8 cellular contexts compared by ENCODE assay signal in the genomic region with DNA sequence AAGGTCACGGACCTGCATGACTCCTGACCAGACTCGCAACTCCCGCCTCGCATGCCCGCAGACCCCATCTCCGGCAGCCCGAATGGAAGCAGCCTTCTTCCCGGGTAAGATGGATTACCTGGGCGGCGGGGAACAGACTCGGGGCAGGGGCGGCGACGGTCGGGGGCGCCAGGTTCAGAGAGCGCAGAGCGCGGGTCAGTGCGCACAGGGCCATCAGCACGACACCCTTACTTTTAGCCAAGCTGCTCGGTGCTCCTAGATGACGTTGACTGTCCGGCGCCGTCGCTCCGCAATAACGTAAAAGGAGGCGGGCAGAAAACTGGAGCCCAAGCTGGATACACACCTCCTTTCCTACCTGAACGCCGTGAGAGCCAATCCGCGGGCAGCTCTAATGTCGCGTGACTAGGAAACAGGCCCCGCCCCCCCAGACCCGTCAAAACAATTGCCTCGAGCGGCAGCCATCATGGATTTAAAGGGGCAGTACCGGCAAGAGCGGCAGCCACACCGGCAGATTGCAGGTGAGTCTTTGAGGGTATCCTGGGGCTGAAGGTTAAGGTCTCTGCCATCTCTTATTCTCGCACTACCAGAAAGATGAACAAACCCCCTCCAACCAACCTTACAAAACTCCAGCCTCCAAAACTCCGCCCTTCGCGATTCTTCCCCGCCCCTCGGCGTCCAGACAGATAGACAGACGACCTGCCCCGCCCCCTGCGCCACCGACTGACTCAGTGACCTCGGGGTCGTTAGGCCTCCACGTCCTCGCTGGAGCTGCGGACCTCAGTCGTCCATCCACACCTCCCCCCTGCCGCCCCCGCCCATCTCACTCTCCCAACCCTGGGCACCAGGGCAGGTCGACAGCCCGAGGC. TPM values are rescaled to one million over a fixed set of nuclear protein-coding genes. Genes with fewer than 3 reads are reported as not detected.
A peak's percentile ranks its signal among the peaks of the same experiment; 100 is the strongest.
DNase-seq lines count a peak whose midpoint lies in the region; ATAC-seq and TF ChIP-seq lines count a peak whose summit lies in the region.

Gene KLC4, plus strand, starts transcription at position 464 of the 866 bp plus-strand sequence. CDS start 1,705 bp downstream, outside the sequence.
Gene MRPL2, minus strand, starts transcription at position 267 of the 866 bp plus-strand sequence. Its CDS starts 53 bp downstream, at position 214.

- H2BK120ac ChIP-seq in trophoblast cell (ENCODE audit: insufficient read depth, low read length, poor library complexity) = peak within 1 kb of the TSS; percentile 65

- H3K36me3 ChIP-seq in trophoblast cell (ENCODE audit: control insufficient read depth in 1 of 2, insufficient read depth in 2 of 2, low read length in 2 of 2) (peaks cover 7 to 14% of the 10 kb centered on the region in 2 experiments), transverse colon (peaks cover 0 to 4% (median 0%) of the 10 kb centered on the region in 4 donors)

- 0% methylated on average over 64 of the region's 64 CpGs for WGBS in adipose tissue, 3 donors
- no CpG with 5 or more reads among the region's 64 CpGs for WGBS in trophoblast cell (ENCODE audit: extremely low coverage, insufficient coverage, insufficient read length)
- WGBS in transverse colon (ENCODE audit: low coverage in 1 of 2), 2 donors = 1% methylated on average over 52 of the region's 64 CpGs; no CpG with 5 or more reads in 1 of the 2 donors

- peaks cover 15 to 23% of the 10 kb centered on the region in 2 experiments for H3K4me1 ChIP-seq in trophoblast cell (ENCODE audit: control insufficient read depth in 1 of 2, insufficient read depth in 2 of 2, low read length in 2 of 2)
- peaks cover 17 to 35% (median 29%) of the 10 kb centered on the region in 4 donors for H3K4me1 ChIP-seq in transverse colon

- peak within 1 kb of the TSS; percentile 96 for H3K4ac ChIP-seq in trophoblast cell (ENCODE audit: low read depth, low read length)

- intact Hi-C loops in cardiac septum (cut with DNase I) = loop anchor here (1.0 kb wide), 1 partner anchor 46 kb away; the partner anchor contains the start of gene MEA1
- intact Hi-C loops in transverse colon (cut with DNase I; ENCODE audit: low total_unique reads) = no loop called here

- H3K9ac ChIP-seq in trophoblast cell (ENCODE audit: low read length) = peak within 1 kb of the TSS; percentile 98

- H3K27ac ChIP-seq in adipose tissue (ENCODE audit: low read depth, low read length) (no peak within 1 kb of the TSS), trophoblast cell (ENCODE audit: low read depth, low read length) (peak within 1 kb of the TSS; percentile 90), transverse colon (peak within 1 kb of the TSS; percentile 89 to 95 (median 92))

- H3K27me3 ChIP-seq in trophoblast cell (ENCODE audit: insufficient read depth, low read length) (no peaks in the 10 kb centered on the region), transverse colon (no peaks in the 10 kb centered on the region)

- peak within 1 kb of the TSS; percentile 85 for H2AK5ac ChIP-seq in trophoblast cell (ENCODE audit: low read length)

- TF ChIP-seq CTCF in GM12865 (IDR thresholded peaks at IDR 0.05; ENCODE audit: insufficient read depth, low read depth, low read length, missing control alignments) (no peak), transverse colon (IDR thresholded peaks at IDR 0.05) (no peak)

- ATAC-seq in HG02763 (IDR thresholded peaks at IDR 0.05; ENCODE audit: unreplicated experiment) = peak; percentile 89

- no peak for TF ChIP-seq EP300 in transverse colon (IDR thresholded peaks at IDR 0.05; ENCODE audit: low read depth)

- DNase-seq in GM12865 (ENCODE audit: low read depth) (peak; percentile 98), NCI-H1417 treated with DMSO at 0.1 percent for 48 hours (lab: John Stamatoyannopoulos, UW) (peak; percentile 91), SW480 (ENCODE audit: low spot score) (peak; percentile 98), cardiac septum (ENCODE audit: low spot score) (peak; percentile 100), trophoblast cell (peak; percentile 99), transverse colon (peak; percentile 99)

- no peak within 1 kb of the TSS for H3K23ac ChIP-seq in trophoblast cell (ENCODE audit: low read length)

- peak within 1 kb of the TSS; percentile 67 for H4K12ac ChIP-seq in trophoblast cell (ENCODE audit: low read depth, low read length)

- TF ChIP-seq POLR2A in transverse colon (IDR thresholded peaks at IDR 0.05) = peak; percentile 91

- peaks cover 14% of the 10 kb centered on the region for H3K79me1 ChIP-seq in trophoblast cell (ENCODE audit: low read length)

- H4K91ac ChIP-seq in trophoblast cell (ENCODE audit: low read depth, low read length) = peak within 1 kb of the TSS; percentile 85

- H4K8ac ChIP-seq in trophoblast cell (ENCODE audit: low read depth, low read length) = peak within 1 kb of the TSS; percentile 90

- H3K9me3 ChIP-seq in trophoblast cell (ENCODE audit: insufficient read depth, low read depth, low read length) = no peaks in the 10 kb centered on the region
- H3K9me3 ChIP-seq in transverse colon = no peaks in the 10 kb centered on the region

- in situ Hi-C loops in transverse colon (cut with MboI; ENCODE audit: low pct_ligation_motif_present in 1 of 4, low pct_unique_long_range_greater_than_20kb in 1 of 4, low sequenced_read_pairs in 3 of 4) = no loop called here

- H3K4me3 ChIP-seq in GM12865 (ENCODE audit: low read depth, low read length) (peak within 1 kb of the TSS; percentile 93), trophoblast cell (ENCODE audit: low read depth, low read length) (peak within 1 kb of the TSS; percentile 96), transverse colon (peak within 1 kb of the TSS; percentile 68 to 81 (median 70))

- H2AFZ ChIP-seq in trophoblast cell (ENCODE audit: insufficient read depth, low read length, poor library complexity) = peak within 1 kb of the TSS; percentile 70

- H3K4me2 ChIP-seq in trophoblast cell (ENCODE audit: low read length) = peak within 1 kb of the TSS; percentile 91

- peaks cover 4% of the 10 kb centered on the region for H3K79me2 ChIP-seq in trophoblast cell (ENCODE audit: control insufficient read depth, insufficient read depth, low read length, poor library complexity)

- H2BK12ac ChIP-seq in trophoblast cell (ENCODE audit: low read length) = peak within 1 kb of the TSS; percentile 16

- peak within 1 kb of the TSS; percentile 88 for H3K14ac ChIP-seq in trophoblast cell (ENCODE audit: low read length)

- peak within 1 kb of the TSS; percentile 70 for H3K18ac ChIP-seq in trophoblast cell (ENCODE audit: low read length)

- H2BK5ac ChIP-seq in trophoblast cell (ENCODE audit: low read depth, low read length, poor library complexity) = peak within 1 kb of the TSS; percentile 97

RNA-seq across cellular contexts. Expression of gene KLC4, which starts in this region (rescaled TPM):
- 10 to 100 TPM; 15.1 to 25.6 (median 17.8) TPM for polyA plus RNA-seq in adipose tissue
- total RNA-seq in cardiac septum = 31.1 TPM
- polyA plus RNA-seq in trophoblast cell (2013) = 22.8 and 23.4 TPM in 2 replicates
- total RNA-seq in transverse colon = 100 to 1,000 TPM in 3 of 4 donors, 10 to 100 TPM in 1; 91.9 to 296 (median 159) TPM

RNA-seq across cellular contexts. Expression of gene MRPL2, which starts in this region (rescaled TPM):
- polyA plus RNA-seq in adipose tissue = 10 to 100 TPM; 43.6 to 77.5 (median 55.8) TPM
- total RNA-seq in cardiac septum (76.4 TPM), transverse colon (10 to 100 TPM in 3 of 4 donors, 1 to 10 TPM in 1; 5.8 to 54.2 (median 34.3) TPM)
- 47.4 and 49.7 TPM in 2 replicates for polyA plus RNA-seq in trophoblast cell (2013)
